In the genomic region with DNA sequence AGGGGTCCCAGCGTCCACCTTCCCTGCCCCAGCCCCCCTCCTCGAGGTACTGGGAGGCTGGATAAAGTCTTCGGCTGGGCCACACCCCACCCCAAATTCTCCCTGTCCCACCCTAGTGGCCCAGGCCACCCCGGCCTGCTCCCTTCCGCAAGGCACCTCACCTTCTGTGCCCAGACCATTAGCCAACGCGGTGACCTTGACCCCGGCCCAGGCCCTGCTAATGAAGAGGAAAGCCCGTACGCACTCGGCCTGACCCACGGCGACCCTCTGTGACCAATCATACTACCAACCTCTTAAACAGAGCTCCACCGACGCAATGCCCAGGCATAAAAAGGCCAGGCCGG, we compare ENCODE assay signal across 12 cellular contexts. TPM values are rescaled to one million over a fixed set of nuclear protein-coding genes. Genes with fewer than 3 reads are reported as not detected.
DNase-seq lines count a peak whose midpoint lies in the region; ATAC-seq and TF ChIP-seq lines count a peak whose summit lies in the region.
"Had no signal": no experiment of that assay in that cellular context is flagged by ENCODE, and none has a peak within 500 bp of the region (broad histone marks: within the 10 kb centered on the region; RNA-seq: fewer than 3 reads in every experiment).

No MANE protein-coding gene starts in this region.

- H3K4me1 ChIP-seq in heart left ventricle (peaks cover 0 to 13% (median 5%) of the 10 kb centered on the region in 12 donors), mesodermal cell (ENCODE audit: control insufficient read depth, insufficient read depth, low read length, poor library complexity, severe bottlenecking) (peaks cover 5% of the 10 kb centered on the region), upper lobe of right lung (peaks cover 6% of the 10 kb centered on the region)

- H3K27ac ChIP-seq in heart left ventricle = no peak overlapping the region
- H3K27ac ChIP-seq in brain microvascular endothelial cell = no peak overlapping the region
- H3K27ac ChIP-seq in mesodermal cell (ENCODE audit: low read depth, low read length, severe bottlenecking) = no peak overlapping the region
- H3K27ac ChIP-seq in upper lobe of right lung = no peak overlapping the region
- H3K27ac ChIP-seq: C4-2B, KMS-11 had no signal

- no peaks in the 10 kb centered on the region for H3K36me3 ChIP-seq in heart left ventricle
- no peaks in the 10 kb centered on the region for H3K36me3 ChIP-seq in brain microvascular endothelial cell (replicated peaks)
- H3K36me3 ChIP-seq in mesodermal cell (ENCODE audit: control insufficient read depth, insufficient read depth, low read length) = no peaks in the 10 kb centered on the region
- H3K36me3 ChIP-seq in upper lobe of right lung = no peaks in the 10 kb centered on the region

- 74 to 87% (median 81%) methylated on average over 9 to 16 of the region's 16 CpGs for WGBS in heart left ventricle, 4 donors
- WGBS in mesodermal cell (ENCODE audit: insufficient coverage in 2 of 2), 2 experiments = 92 to 95% methylated on average over 4 to 13 of the region's 16 CpGs

- in situ Hi-C loops in brain microvascular endothelial cell (cut with HindIII; ENCODE audit: low pct_ligation_motif_present, low sequenced_read_pairs) = no loop called here

- no peak for DNase-seq in heart left ventricle
- DNase-seq in cardiac septum (ENCODE audit: low spot score) = no peak
- no peak for DNase-seq in brain microvascular endothelial cell
- no peak for DNase-seq in upper lobe of right lung
- no peak for DNase-seq in NCI-H1436 treated with DMSO at 0.1 percent for 48 hours (lab: John Stamatoyannopoulos, UW)
- no peak for DNase-seq in NOMO-1 (lab: John Stamatoyannopoulos, UW; ENCODE audit: unreplicated experiment in 2 of 2)
- DNase-seq: NCI-H510A treated with DMSO at 0.1 percent for 48 hours had no signal

- ATAC-seq in heart left ventricle = no peak
- ATAC-seq in upper lobe of right lung = no peak
- no peak for ATAC-seq in SK-N-SH treated with all-trans-retinoic acid at 6 μM for 48 hours

- H3K9me3 ChIP-seq in heart left ventricle (no peaks in the 10 kb centered on the region), mesodermal cell (ENCODE audit: control insufficient read depth, low read length) (no peaks in the 10 kb centered on the region), upper lobe of right lung (no peaks in the 10 kb centered on the region)

- peaks cover 0 to 25% (median 15%) of the 10 kb centered on the region in 9 donors for H3K27me3 ChIP-seq in heart left ventricle
- peaks cover 7% of the 10 kb centered on the region for H3K27me3 ChIP-seq in brain microvascular endothelial cell (replicated peaks)
- H3K27me3 ChIP-seq in upper lobe of right lung = peaks cover 25% of the 10 kb centered on the region

- TF ChIP-seq POLR2A in heart left ventricle (IDR thresholded peaks at IDR 0.05) = no peak

- intact Hi-C loops in heart left ventricle (cut with DNase I) = no loop called here
- intact Hi-C loops in cardiac septum (cut with DNase I) = no loop called here
- intact Hi-C loops in upper lobe of right lung (cut with DNase I) = no loop called here

- no peak for TF ChIP-seq CTCF in heart left ventricle (IDR thresholded peaks at IDR 0.05)
- no peak for TF ChIP-seq CTCF in brain microvascular endothelial cell (IDR thresholded peaks at IDR 0.05; ENCODE audit: low read depth, low read length, missing control alignments)
- no peak for TF ChIP-seq CTCF in upper lobe of right lung (IDR thresholded peaks at IDR 0.05)

- H3K4me3 ChIP-seq in heart left ventricle (peak overlapping the region; percentile 15 to 74 (median 56)), brain microvascular endothelial cell (ENCODE audit: low read depth, low read length) (peak overlapping the region; percentile 37), mesodermal cell (ENCODE audit: extremely low read depth, insufficient read depth, low read length, poor library complexity, severe bottlenecking) (peak overlapping the region; percentile 20), upper lobe of right lung (peak overlapping the region; percentile 45)

TF ChIP-seq in SK-N-SH treated with all-trans-retinoic acid at 6 μM for 48 hours, 23 proteins besides CTCF, POLR2A, EP300 and RAD21:
- no peak for TF ChIP-seq GLIS3 (CRISPR knock-in tag; IDR thresholded peaks at IDR 0.05)
- TF ChIP-seq, protein P1, sequence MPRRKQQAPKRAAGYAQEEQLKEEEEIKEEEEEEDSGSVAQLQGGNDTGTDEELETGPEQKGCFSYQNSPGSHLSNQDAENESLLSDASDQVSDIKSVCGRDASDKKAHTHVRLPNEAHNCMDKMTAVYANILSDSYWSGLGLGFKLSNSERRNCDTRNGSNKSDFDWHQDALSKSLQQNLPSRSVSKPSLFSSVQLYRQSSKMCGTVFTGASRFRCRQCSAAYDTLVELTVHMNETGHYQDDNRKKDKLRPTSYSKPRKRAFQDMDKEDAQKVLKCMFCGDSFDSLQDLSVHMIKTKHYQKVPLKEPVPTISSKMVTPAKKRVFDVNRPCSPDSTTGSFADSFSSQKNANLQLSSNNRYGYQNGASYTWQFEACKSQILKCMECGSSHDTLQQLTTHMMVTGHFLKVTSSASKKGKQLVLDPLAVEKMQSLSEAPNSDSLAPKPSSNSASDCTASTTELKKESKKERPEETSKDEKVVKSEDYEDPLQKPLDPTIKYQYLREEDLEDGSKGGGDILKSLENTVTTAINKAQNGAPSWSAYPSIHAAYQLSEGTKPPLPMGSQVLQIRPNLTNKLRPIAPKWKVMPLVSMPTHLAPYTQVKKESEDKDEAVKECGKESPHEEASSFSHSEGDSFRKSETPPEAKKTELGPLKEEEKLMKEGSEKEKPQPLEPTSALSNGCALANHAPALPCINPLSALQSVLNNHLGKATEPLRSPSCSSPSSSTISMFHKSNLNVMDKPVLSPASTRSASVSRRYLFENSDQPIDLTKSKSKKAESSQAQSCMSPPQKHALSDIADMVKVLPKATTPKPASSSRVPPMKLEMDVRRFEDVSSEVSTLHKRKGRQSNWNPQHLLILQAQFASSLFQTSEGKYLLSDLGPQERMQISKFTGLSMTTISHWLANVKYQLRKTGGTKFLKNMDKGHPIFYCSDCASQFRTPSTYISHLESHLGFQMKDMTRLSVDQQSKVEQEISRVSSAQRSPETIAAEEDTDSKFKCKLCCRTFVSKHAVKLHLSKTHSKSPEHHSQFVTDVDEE (CRISPR knock-in tag; IDR thresholded peaks at IDR 0.05) = no peak
- no peak for TF ChIP-seq TCF4 (CRISPR knock-in tag; IDR thresholded peaks at IDR 0.05; ENCODE audit: borderline replicate concordance)
- TF ChIP-seq ARNTL (CRISPR knock-in tag; IDR thresholded peaks at IDR 0.05; ENCODE audit: borderline replicate concordance, low read depth) = no peak
- no peak for TF ChIP-seq TOX (CRISPR knock-in tag; IDR thresholded peaks at IDR 0.05; ENCODE audit: borderline replicate concordance)
- no peak for TF ChIP-seq ZNF70 (CRISPR knock-in tag; IDR thresholded peaks at IDR 0.05)
- TF ChIP-seq, protein P2, sequence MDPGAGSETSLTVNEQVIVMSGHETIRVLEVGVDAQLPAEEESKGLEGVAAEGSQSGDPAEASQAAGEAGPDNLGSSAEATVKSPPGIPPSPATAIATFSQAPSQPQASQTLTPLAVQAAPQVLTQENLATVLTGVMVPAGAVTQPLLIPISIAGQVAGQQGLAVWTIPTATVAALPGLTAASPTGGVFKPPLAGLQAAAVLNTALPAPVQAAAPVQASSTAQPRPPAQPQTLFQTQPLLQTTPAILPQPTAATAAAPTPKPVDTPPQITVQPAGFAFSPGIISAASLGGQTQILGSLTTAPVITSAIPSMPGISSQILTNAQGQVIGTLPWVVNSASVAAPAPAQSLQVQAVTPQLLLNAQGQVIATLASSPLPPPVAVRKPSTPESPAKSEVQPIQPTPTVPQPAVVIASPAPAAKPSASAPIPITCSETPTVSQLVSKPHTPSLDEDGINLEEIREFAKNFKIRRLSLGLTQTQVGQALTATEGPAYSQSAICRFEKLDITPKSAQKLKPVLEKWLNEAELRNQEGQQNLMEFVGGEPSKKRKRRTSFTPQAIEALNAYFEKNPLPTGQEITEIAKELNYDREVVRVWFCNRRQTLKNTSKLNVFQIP (CRISPR knock-in tag; IDR thresholded peaks at IDR 0.05; ENCODE audit: borderline replicate concordance, low read depth) = no peak
- TF ChIP-seq ZC3H10 (CRISPR knock-in tag; IDR thresholded peaks at IDR 0.05) = no peak
- no peak for TF ChIP-seq BACH2 (CRISPR knock-in tag; IDR thresholded peaks at IDR 0.05; ENCODE audit: borderline replicate concordance)
- no peak for TF ChIP-seq RARB (CRISPR knock-in tag; IDR thresholded peaks at IDR 0.05)

RNA-seq across cellular contexts. Expression of a gene that starts 0.2 kb away (rescaled TPM):
- total RNA-seq in heart left ventricle (under 1 TPM in 1 of 9 donors, not detected in 8; 0.67 TPM), cardiac septum (not detected), upper lobe of right lung (not detected)
- not detected for polyA plus RNA-seq in heart left ventricle
- 0.96 TPM for polyA plus RNA-seq in mesodermal cell (2013, experiment 1 of 2)
- polyA plus RNA-seq in mesodermal cell (2013, experiment 2 of 2) = not detected
- total RNA-seq: osteocyte had no signal

RNA-seq across cellular contexts. Expression of a gene that starts 13.3 kb away (rescaled TPM):
- total RNA-seq in heart left ventricle = not detected
- polyA plus RNA-seq in heart left ventricle = not detected
- total RNA-seq in cardiac septum = not detected
- polyA plus RNA-seq in mesodermal cell (2013, experiment 1 of 2) = not detected
- polyA plus RNA-seq in mesodermal cell (2013, experiment 2 of 2) = not detected
- total RNA-seq in upper lobe of right lung = not detected
- total RNA-seq: osteocyte had no signal

RNA-seq across cellular contexts. Expression of a gene that starts 25.4 kb away (rescaled TPM):
- 10 to 100 TPM; 36.5 to 83.4 (median 50.9) TPM for total RNA-seq in heart left ventricle
- 100 to 1,000 TPM in 1 of 2 donors, 10 to 100 TPM in 1; 98.8 to 111 TPM for polyA plus RNA-seq in heart left ventricle
- 43.0 TPM for total RNA-seq in cardiac septum
- 51.1 TPM for polyA plus RNA-seq in mesodermal cell (2013, experiment 1 of 2)
- polyA plus RNA-seq in mesodermal cell (2013, experiment 2 of 2) = 44.8 TPM
- 32.0 TPM for total RNA-seq in upper lobe of right lung

RNA-seq across cellular contexts. Expression of a gene that starts 27.8 kb away (rescaled TPM):
- total RNA-seq in heart left ventricle (under 1 TPM in 1 of 9 donors, not detected in 8; 0.48 TPM), cardiac septum (not detected), upper lobe of right lung (not detected)
- not detected for polyA plus RNA-seq in heart left ventricle
- not detected for polyA plus RNA-seq in mesodermal cell (2013, experiment 1 of 2)
- polyA plus RNA-seq in mesodermal cell (2013, experiment 2 of 2) = not detected
- total RNA-seq: osteocyte had no signal
